In the genomic region with DNA sequence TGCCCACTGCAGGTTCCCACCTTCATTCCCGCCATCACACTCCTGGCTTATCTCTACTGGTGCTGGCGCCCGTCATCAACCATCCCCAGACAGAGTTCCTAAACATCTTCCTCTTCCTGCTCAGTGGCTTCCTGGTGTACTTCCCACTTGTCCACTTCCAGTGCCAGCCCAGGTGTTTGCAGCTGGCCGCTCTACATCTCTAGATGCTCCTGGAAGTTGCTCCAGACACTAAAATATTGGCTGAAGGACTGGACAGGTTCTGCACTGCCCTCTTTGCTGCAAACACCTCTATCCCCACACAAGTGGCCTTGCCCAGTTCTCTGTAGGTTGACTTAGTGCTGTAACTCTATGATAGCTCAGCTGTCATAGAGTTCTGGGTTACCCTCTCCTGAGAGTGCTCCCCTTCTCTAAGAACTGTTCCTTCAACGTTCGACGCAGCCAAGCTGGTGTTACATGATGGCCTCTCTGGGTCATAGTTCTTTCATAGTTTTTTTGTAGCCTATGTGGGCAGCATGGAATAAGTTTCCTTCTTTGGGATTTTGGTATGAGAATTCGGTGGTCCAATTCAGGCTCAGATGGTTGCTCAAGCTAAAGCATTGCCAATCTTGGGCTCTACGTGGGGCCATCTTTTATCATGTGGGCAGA, we compare ENCODE assay signal across 2 cellular contexts.
TF ChIP-seq lines count a peak whose summit lies in the region.

No MANE protein-coding gene starts in this region.

TF ChIP-seq in SK-N-SH treated with all-trans-retinoic acid at 6 μM for 48 hours, 23 proteins besides CTCF, POLR2A, EP300 and RAD21 (continued from another document):
- TF ChIP-seq BACH2 (CRISPR knock-in tag; IDR thresholded peaks at IDR 0.05; ENCODE audit: borderline replicate concordance): no peak
- TF ChIP-seq, protein P1, sequence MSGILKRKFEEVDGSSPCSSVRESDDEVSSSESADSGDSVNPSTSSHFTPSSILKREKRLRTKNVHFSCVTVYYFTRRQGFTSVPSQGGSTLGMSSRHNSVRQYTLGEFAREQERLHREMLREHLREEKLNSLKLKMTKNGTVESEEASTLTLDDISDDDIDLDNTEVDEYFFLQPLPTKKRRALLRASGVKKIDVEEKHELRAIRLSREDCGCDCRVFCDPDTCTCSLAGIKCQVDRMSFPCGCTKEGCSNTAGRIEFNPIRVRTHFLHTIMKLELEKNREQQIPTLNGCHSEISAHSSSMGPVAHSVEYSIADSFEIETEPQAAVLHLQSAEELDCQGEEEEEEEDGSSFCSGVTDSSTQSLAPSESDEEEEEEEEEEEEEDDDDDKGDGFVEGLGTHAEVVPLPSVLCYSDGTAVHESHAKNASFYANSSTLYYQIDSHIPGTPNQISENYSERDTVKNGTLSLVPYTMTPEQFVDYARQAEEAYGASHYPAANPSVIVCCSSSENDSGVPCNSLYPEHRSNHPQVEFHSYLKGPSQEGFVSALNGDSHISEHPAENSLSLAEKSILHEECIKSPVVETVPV (CRISPR knock-in tag; IDR thresholded peaks at IDR 0.05): no peak
- no peak for TF ChIP-seq ISL1 (CRISPR knock-in tag; IDR thresholded peaks at IDR 0.05)
- TF ChIP-seq ESRRG (CRISPR knock-in tag; IDR thresholded peaks at IDR 0.05): no peak
- TF ChIP-seq, protein P2, sequence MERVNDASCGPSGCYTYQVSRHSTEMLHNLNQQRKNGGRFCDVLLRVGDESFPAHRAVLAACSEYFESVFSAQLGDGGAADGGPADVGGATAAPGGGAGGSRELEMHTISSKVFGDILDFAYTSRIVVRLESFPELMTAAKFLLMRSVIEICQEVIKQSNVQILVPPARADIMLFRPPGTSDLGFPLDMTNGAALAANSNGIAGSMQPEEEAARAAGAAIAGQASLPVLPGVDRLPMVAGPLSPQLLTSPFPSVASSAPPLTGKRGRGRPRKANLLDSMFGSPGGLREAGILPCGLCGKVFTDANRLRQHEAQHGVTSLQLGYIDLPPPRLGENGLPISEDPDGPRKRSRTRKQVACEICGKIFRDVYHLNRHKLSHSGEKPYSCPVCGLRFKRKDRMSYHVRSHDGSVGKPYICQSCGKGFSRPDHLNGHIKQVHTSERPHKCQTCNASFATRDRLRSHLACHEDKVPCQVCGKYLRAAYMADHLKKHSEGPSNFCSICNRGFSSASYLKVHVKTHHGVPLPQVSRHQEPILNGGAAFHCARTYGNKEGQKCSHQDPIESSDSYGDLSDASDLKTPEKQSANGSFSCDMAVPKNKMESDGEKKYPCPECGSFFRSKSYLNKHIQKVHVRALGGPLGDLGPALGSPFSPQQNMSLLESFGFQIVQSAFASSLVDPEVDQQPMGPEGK (CRISPR knock-in tag; IDR thresholded peaks at IDR 0.05; ENCODE audit: borderline replicate concordance): no peak
- TF ChIP-seq, protein P3, sequence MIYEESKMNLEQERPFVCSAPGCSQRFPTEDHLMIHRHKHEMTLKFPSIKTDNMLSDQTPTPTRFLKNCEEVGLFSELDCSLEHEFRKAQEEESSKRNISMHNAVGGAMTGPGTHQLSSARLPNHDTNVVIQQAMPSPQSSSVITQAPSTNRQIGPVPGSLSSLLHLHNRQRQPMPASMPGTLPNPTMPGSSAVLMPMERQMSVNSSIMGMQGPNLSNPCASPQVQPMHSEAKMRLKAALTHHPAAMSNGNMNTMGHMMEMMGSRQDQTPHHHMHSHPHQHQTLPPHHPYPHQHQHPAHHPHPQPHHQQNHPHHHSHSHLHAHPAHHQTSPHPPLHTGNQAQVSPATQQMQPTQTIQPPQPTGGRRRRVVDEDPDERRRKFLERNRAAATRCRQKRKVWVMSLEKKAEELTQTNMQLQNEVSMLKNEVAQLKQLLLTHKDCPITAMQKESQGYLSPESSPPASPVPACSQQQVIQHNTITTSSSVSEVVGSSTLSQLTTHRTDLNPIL (CRISPR knock-in tag; IDR thresholded peaks at IDR 0.05; ENCODE audit: low read depth): no peak
TF ChIP-seq in SK-N-SH treated with all-trans-retinoic acid at 6 μM for 48 hours: peak in this region for 0.

TF ChIP-seq in SK-N-SH, 30 proteins besides CTCF, POLR2A, EP300 and RAD21:
- TF ChIP-seq, protein P4, sequence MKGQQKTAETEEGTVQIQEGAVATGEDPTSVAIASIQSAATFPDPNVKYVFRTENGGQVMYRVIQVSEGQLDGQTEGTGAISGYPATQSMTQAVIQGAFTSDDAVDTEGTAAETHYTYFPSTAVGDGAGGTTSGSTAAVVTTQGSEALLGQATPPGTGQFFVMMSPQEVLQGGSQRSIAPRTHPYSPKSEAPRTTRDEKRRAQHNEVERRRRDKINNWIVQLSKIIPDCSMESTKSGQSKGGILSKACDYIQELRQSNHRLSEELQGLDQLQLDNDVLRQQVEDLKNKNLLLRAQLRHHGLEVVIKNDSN (IDR thresholded peaks at IDR 0.05; ENCODE audit: borderline replicate concordance, low read depth): no peak
- TF ChIP-seq MEF2A (IDR thresholded peaks at IDR 0.05; ENCODE audit: borderline replicate concordance, low read depth): no peak
- no peak for TF ChIP-seq GATA2 (CRISPR knock-in tag; IDR thresholded peaks at IDR 0.05)
- no peak for TF ChIP-seq POLR2AphosphoS5 (IDR thresholded peaks at IDR 0.05; ENCODE audit: low read depth, low read length)
- TF ChIP-seq MXI1 (IDR thresholded peaks at IDR 0.05; ENCODE audit: low read depth, low read length): no peak
- TF ChIP-seq NRF1 (IDR thresholded peaks at IDR 0.05; ENCODE audit: low read depth, low read length): no peak
- TF ChIP-seq SIN3A (IDR thresholded peaks at IDR 0.05; ENCODE audit: borderline replicate concordance, low read depth, low read length): no peak
- TF ChIP-seq CHD2 (IDR thresholded peaks at IDR 0.05; ENCODE audit: low read length, partially characterized antibody): no peak
- TF ChIP-seq, protein P5, sequence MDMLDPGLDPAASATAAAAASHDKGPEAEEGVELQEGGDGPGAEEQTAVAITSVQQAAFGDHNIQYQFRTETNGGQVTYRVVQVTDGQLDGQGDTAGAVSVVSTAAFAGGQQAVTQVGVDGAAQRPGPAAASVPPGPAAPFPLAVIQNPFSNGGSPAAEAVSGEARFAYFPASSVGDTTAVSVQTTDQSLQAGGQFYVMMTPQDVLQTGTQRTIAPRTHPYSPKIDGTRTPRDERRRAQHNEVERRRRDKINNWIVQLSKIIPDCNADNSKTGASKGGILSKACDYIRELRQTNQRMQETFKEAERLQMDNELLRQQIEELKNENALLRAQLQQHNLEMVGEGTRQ (IDR thresholded peaks at IDR 0.05; ENCODE audit: borderline replicate concordance, low read depth, low read length): no peak
- TF ChIP-seq FOXM1 (IDR thresholded peaks at IDR 0.05; ENCODE audit: low read depth): no peak
- TF ChIP-seq, protein P6, sequence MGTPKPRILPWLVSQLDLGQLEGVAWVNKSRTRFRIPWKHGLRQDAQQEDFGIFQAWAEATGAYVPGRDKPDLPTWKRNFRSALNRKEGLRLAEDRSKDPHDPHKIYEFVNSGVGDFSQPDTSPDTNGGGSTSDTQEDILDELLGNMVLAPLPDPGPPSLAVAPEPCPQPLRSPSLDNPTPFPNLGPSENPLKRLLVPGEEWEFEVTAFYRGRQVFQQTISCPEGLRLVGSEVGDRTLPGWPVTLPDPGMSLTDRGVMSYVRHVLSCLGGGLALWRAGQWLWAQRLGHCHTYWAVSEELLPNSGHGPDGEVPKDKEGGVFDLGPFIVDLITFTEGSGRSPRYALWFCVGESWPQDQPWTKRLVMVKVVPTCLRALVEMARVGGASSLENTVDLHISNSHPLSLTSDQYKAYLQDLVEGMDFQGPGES (IDR thresholded peaks at IDR 0.05; ENCODE audit: low read depth, low read length): no peak
- TF ChIP-seq, protein P7, sequence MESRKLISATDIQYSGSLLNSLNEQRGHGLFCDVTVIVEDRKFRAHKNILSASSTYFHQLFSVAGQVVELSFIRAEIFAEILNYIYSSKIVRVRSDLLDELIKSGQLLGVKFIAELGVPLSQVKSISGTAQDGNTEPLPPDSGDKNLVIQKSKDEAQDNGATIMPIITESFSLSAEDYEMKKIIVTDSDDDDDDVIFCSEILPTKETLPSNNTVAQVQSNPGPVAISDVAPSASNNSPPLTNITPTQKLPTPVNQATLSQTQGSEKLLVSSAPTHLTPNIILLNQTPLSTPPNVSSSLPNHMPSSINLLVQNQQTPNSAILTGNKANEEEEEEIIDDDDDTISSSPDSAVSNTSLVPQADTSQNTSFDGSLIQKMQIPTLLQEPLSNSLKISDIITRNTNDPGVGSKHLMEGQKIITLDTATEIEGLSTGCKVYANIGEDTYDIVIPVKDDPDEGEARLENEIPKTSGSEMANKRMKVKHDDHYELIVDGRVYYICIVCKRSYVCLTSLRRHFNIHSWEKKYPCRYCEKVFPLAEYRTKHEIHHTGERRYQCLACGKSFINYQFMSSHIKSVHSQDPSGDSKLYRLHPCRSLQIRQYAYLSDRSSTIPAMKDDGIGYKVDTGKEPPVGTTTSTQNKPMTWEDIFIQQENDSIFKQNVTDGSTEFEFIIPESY (IDR thresholded peaks at IDR 0.05; ENCODE audit: borderline replicate concordance, low read depth): no peak
- no peak for TF ChIP-seq NFIC (IDR thresholded peaks at IDR 0.05; ENCODE audit: borderline replicate concordance)
